8 cellular contexts compared by ENCODE assay signal in genomic region chr1:230976825-230977747, GRCh38. TPM values are rescaled to one million over a fixed set of nuclear protein-coding genes. Genes with fewer than 3 reads are reported as not detected.
DNase-seq lines count a peak whose midpoint lies in the region; ATAC-seq, FAIRE-seq and TF ChIP-seq lines count a peak whose summit lies in the region.

No MANE protein-coding gene starts in this region.

- peak overlapping the region in 1 of 2 experiments; percentile 98; a peak in 5 of 6 replicates for H3K27ac ChIP-seq in A549
- H3K27ac ChIP-seq in HUES6 (ENCODE audit: low read depth, low read length): no peak overlapping the region
- no peak overlapping the region for H3K27ac ChIP-seq in iPS-20b (ENCODE audit: low read length)
- H3K27ac ChIP-seq in temporal lobe (ENCODE audit: low read depth, low read length): peak overlapping the region; percentile 14

- intact Hi-C loops in activated CD8-positive, alpha-beta T cell treated with anti-CD3 and anti-CD28 coated beads for 36 hours (cut with micrococcal nuclease): loop anchor here (5.0 kb wide), 1 partner anchor 60 kb away; no protein-coding TSS in a partner anchor

- peak overlapping the region; percentile 95 for H3K4me2 ChIP-seq in A549

- TF ChIP-seq RAD21 in A549 (conservative IDR thresholded peaks at IDR 0.05 in 1 of 2, IDR thresholded peaks at IDR 0.05 in 1 of 2): no peak

- H3K36me3 Mint-ChIP-seq in activated CD8-positive, alpha-beta T cell treated with anti-CD3 and anti-CD28 coated beads for 36 hours (ENCODE audit: low read depth): peaks cover 22% of the 10 kb centered on the region

- H3K9me3 ChIP-seq in A549 (no peaks in the 10 kb centered on the region), HUES6 (ENCODE audit: control insufficient read depth, insufficient read depth, low read depth, low read length) (no peaks in the 10 kb centered on the region), iPS-20b (ENCODE audit: insufficient read depth, low read depth, low read length) (no peaks in the 10 kb centered on the region)

- POLR2A ChIA-PET in A549 (lab: Yijun Ruan, JAX): no interaction called here
- POLR2A ChIA-PET in activated CD8-positive, alpha-beta T cell treated with anti-CD3 and anti-CD28 coated beads for 36 hours (lab: Charles Lee): interaction anchor here (0.6 kb wide), 2 partner anchors 35 to 56 kb away, joined by 3 read pairs; no protein-coding TSS in a partner anchor

- peak overlapping the region; percentile 77 for H3K4me3 ChIP-seq in A549
- peak overlapping the region; percentile 72 for H3K4me3 ChIP-seq in HUES6 (ENCODE audit: low read depth, low read length)
- peak overlapping the region; percentile 90; the same call in 1 of the 2 replicates for H3K4me3 ChIP-seq in iPS-20b (ENCODE audit: low read length)

- no peak for TF ChIP-seq EP300 in A549 (IDR thresholded peaks at IDR 0.05)

- TF ChIP-seq POLR2A in A549 (IDR thresholded peaks at IDR 0.05; ENCODE audit: low read length): no peak

- CTCF ChIA-PET in A549 (lab: Yijun Ruan, JAX): interaction anchor here (0.7 to 2.7 kb wide), 3 partner anchors 12 to 229 kb away, joined by 3 to 14 read pairs (median 4); no protein-coding TSS in a partner anchor
- CTCF ChIA-PET in activated CD8-positive, alpha-beta T cell treated with anti-CD3 and anti-CD28 coated beads for 36 hours (lab: Charles Lee): interaction anchor here (0.6 to 1.4 kb wide), 4 partner anchors 9 to 83 kb away, joined by 3 to 5 read pairs (median 4); no protein-coding TSS in a partner anchor

- no peaks in the 10 kb centered on the region for H3K27me3 Mint-ChIP-seq in activated CD8-positive, alpha-beta T cell treated with anti-CD3 and anti-CD28 coated beads for 36 hours

- H3K4me1 ChIP-seq in A549 (peaks cover 19% of the 10 kb centered on the region), HUES6 (ENCODE audit: control insufficient read depth, insufficient read depth, low read length) (peaks cover 3% of the 10 kb centered on the region; the same call in 1 of the 2 replicates), iPS-20b (ENCODE audit: insufficient read depth, low read length) (no peaks in the 10 kb centered on the region)

- ATAC-seq in A549 (no peak), GM21390 (IDR thresholded peaks at IDR 0.05; ENCODE audit: unreplicated experiment) (no peak)
- no peak for ATAC-seq in activated CD8-positive, alpha-beta T cell treated with anti-CD3 and anti-CD28 coated beads for 36 hours

- no peaks in the 10 kb centered on the region for H3K9me3 Mint-ChIP-seq in activated CD8-positive, alpha-beta T cell treated with anti-CD3 and anti-CD28 coated beads for 36 hours

- peaks cover 3% of the 10 kb centered on the region; the same call in 1 of the 2 replicates for H3K36me3 ChIP-seq in HUES6 (ENCODE audit: control insufficient read depth, insufficient read depth, low read length)
- H3K36me3 ChIP-seq in iPS-20b (ENCODE audit: insufficient read depth, low read depth, low read length): peaks cover 6% of the 10 kb centered on the region

- H3K27me3 ChIP-seq in HUES6 (ENCODE audit: control insufficient read depth, insufficient read depth, low read length): peaks cover 32% of the 10 kb centered on the region
- H3K27me3 ChIP-seq in iPS-20b (ENCODE audit: insufficient read depth, low read length): peaks cover 54% of the 10 kb centered on the region

- H3K4me3 Mint-ChIP-seq in activated CD8-positive, alpha-beta T cell treated with anti-CD3 and anti-CD28 coated beads for 36 hours: peak overlapping the region; percentile 87

- FAIRE-seq in A549 (lab: Jason Lieb, UNC): no peak

- WGBS in A549 (ENCODE audit: missing lambda C conversion rate): 76% methylated on average over 14 of the region's 14 CpGs

- peak overlapping the region; percentile 94 for H3K27ac Mint-ChIP-seq in activated CD8-positive, alpha-beta T cell treated with anti-CD3 and anti-CD28 coated beads for 36 hours

- H3K9ac ChIP-seq in HUES6 (ENCODE audit: low read length) (no peak overlapping the region), iPS-20b (ENCODE audit: low read depth, low read length) (no peak overlapping the region)

- no peak for TF ChIP-seq CTCF in A549 (IDR thresholded peaks at IDR 0.05)
- TF ChIP-seq CTCF in activated CD8-positive, alpha-beta T cell treated with anti-CD3 and anti-CD28 coated beads for 36 hours (IDR thresholded peaks at IDR 0.05): no peak

- H3K4me1 Mint-ChIP-seq in activated CD8-positive, alpha-beta T cell treated with anti-CD3 and anti-CD28 coated beads for 36 hours (ENCODE audit: low read depth): peaks cover 47% of the 10 kb centered on the region

- DNase-seq in A549 (ENCODE audit: low read depth in 1 of 2, low spot score in 1 of 2) (no peak), NCI-H345 (lab: John Stamatoyannopoulos, UW) (no peak), HuH-7.5 (ENCODE audit: low spot score) (no peak)
- DNase-seq in activated CD8-positive, alpha-beta T cell treated with anti-CD3 and anti-CD28 coated beads for 36 hours: peak; percentile 54

TF ChIP-seq in A549, 52 proteins besides CTCF, POLR2A, EP300 and RAD21:
- TF ChIP-seq NR3C1 (IDR thresholded peaks at IDR 0.05) (no peak), NFE2L2 (conservative IDR thresholded peaks at IDR 0.05; ENCODE audit: low read length) (no peak), MYC (IDR thresholded peaks at IDR 0.05; ENCODE audit: borderline replicate concordance, low read length) (no peak), RFX5 (IDR thresholded peaks at IDR 0.05) (no peak), SREBF2 (IDR thresholded peaks at IDR 0.05) (no peak), TFCP2L1 (CRISPR knock-in tag; IDR thresholded peaks at IDR 0.05) (no peak), FOXS1 (CRISPR knock-in tag; IDR thresholded peaks at IDR 0.05) (no peak), KDM5A (IDR thresholded peaks at IDR 0.05) (no peak), HES2 (IDR thresholded peaks at IDR 0.05) (no peak), MAZ (IDR thresholded peaks at IDR 0.05; ENCODE audit: borderline replicate concordance, low read depth, low read length) (no peak), ATOH8 (CRISPR knock-in tag; IDR thresholded peaks at IDR 0.05; ENCODE audit: low read depth) (no peak)
- TF ChIP-seq, protein P1, sequence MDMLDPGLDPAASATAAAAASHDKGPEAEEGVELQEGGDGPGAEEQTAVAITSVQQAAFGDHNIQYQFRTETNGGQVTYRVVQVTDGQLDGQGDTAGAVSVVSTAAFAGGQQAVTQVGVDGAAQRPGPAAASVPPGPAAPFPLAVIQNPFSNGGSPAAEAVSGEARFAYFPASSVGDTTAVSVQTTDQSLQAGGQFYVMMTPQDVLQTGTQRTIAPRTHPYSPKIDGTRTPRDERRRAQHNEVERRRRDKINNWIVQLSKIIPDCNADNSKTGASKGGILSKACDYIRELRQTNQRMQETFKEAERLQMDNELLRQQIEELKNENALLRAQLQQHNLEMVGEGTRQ (IDR thresholded peaks at IDR 0.05): no peak
- TF ChIP-seq, protein P2, sequence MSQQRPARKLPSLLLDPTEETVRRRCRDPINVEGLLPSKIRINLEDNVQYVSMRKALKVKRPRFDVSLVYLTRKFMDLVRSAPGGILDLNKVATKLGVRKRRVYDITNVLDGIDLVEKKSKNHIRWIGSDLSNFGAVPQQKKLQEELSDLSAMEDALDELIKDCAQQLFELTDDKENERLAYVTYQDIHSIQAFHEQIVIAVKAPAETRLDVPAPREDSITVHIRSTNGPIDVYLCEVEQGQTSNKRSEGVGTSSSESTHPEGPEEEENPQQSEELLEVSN (IDR thresholded peaks at IDR 0.05; ENCODE audit: borderline replicate concordance, low read depth): no peak

RNA-seq across cellular contexts. Expression of gene TTC13, which starts 1.6 kb away (rescaled TPM):
- polyA plus RNA-seq in A549 (2011; rRNA removed): 22.7 and 23.2 TPM in 2 replicates
- polyA plus RNA-seq in A549 (2012; cell fraction: cytosol; rRNA removed): 3.3 and 3.4 TPM in 2 replicates
- 5.5 and 7.8 TPM in 2 replicates for polyA plus RNA-seq in A549 (2012; cell fraction: nucleus; rRNA removed)
- 11.6 to 14.1 TPM (median 12.5 TPM) in 3 replicates for polyA plus RNA-seq in A549 (2017; fragmentation: RNase III; extraction: RNeasy Plus Mini Kit Qiagen cat#74134 plus additional on column Dnase treatment)
- polyA minus RNA-seq in A549 (2011; rRNA and poly(A)+ RNA removed): 20.2 and 20.9 TPM in 2 replicates
- total RNA-seq in activated CD8-positive, alpha-beta T cell treated with anti-CD3 and anti-CD28 coated beads for 36 hours: 10 to 100 TPM; 13.4 to 15.5 TPM
- total RNA-seq in temporal lobe: 45.0 TPM

RNA-seq across cellular contexts. Expression of gene ARV1, which starts 1.8 kb away (rescaled TPM):
- polyA plus RNA-seq in A549 (2011; rRNA removed) (45.2 and 50.0 TPM in 2 replicates), A549 (2017; fragmentation: RNase III; extraction: RNeasy Plus Mini Kit Qiagen cat#74134 plus additional on column Dnase treatment) (31.2 to 34.0 TPM (median 32.0 TPM) in 3 replicates)
- 24.8 and 25.4 TPM in 2 replicates for polyA plus RNA-seq in A549 (2012; cell fraction: cytosol; rRNA removed)
- polyA plus RNA-seq in A549 (2012; cell fraction: nucleus; rRNA removed): 7.4 and 11.7 TPM in 2 replicates
- 8.6 and 10.4 TPM in 2 replicates for polyA minus RNA-seq in A549 (2011; rRNA and poly(A)+ RNA removed)
- 10 to 100 TPM; 15.2 to 15.3 TPM for total RNA-seq in activated CD8-positive, alpha-beta T cell treated with anti-CD3 and anti-CD28 coated beads for 36 hours
- total RNA-seq in temporal lobe: 10.3 TPM
